Comparison of ENCODE assay signal across 8 cellular contexts in genomic region chr2:71882949-71883472, GRCh38.
DNase-seq lines count a peak whose midpoint lies in the region; ATAC-seq and TF ChIP-seq lines count a peak whose summit lies in the region.

No MANE protein-coding gene starts in this region.

- no peaks in the 10 kb centered on the region for H3K9me3 ChIP-seq in adrenal gland (replicated peaks in 1 of 3)

- H3K27ac ChIP-seq in adrenal gland: peak overlapping the region in 3 of 5 donors; percentile 1 to 77 (median 54)

- WGBS in adrenal gland, 4 donors: 0 to 11% (median 9%) methylated on average over 1 to 8 of the region's 8 CpGs

- H3K27me3 ChIP-seq in adrenal gland: no peaks in the 10 kb centered on the region

- no peak for ATAC-seq in GM21423 (IDR thresholded peaks at IDR 0.05; ENCODE audit: unreplicated experiment)

- peaks cover 17 to 39% of the 10 kb centered on the region in 2 donors for H3K4me1 ChIP-seq in adrenal gland (replicated peaks in 1 of 2)

- DNase-seq in AG10803 (ENCODE audit: low read depth) (peak; percentile 98), LoVo (ENCODE audit: low spot score) (peak; percentile 61), adrenal gland (peak; percentile 85 to 99 (median 97)), hypothalamus (lab: John Stamatoyannopoulos, UW) (peak in 43 of 51 donors; percentile 3 to 77 (median 44)), stromal cell of bone marrow (ENCODE audit: low read depth) (peak; percentile 25), KG1 (lab: John Stamatoyannopoulos, UW) (no peak)
- DNase-seq in activated CD4-positive, alpha-beta T cell treated with anti-CD3 and anti-CD28 coated beads for 48 hours: no peak

- intact Hi-C loops in adrenal gland (cut with DNase I): no loop called here

- no peaks in the 10 kb centered on the region for H3K36me3 ChIP-seq in adrenal gland (replicated peaks in 1 of 2)

- no peak for TF ChIP-seq POLR2A in adrenal gland (IDR thresholded peaks at IDR 0.05)

- TF ChIP-seq CTCF in AG10803 (conservative IDR thresholded peaks at IDR 0.05; ENCODE audit: low read length): no peak
- TF ChIP-seq CTCF in adrenal gland (IDR thresholded peaks at IDR 0.05): no peak

- H3K4me3 ChIP-seq in AG10803 (ENCODE audit: low read length) (no peak overlapping the region), adrenal gland (no peak overlapping the region)

Comparison
In these comparisons a context has a peak if more than half of its experiments do, and no peak if none do; other contexts are left out.
1. DNase-seq: peak in AG10803 (single experiment), LoVo (single experiment), adrenal gland (7 of 7), hypothalamus (43 of 51) and stromal cell of bone marrow (single experiment); none in activated CD4-positive, alpha-beta T cell treated with anti-CD3 and anti-CD28 coated beads for 48 hours (single experiment) and KG1 (single experiment).